Comparison of ENCODE assay signal across 8 cellular contexts in the genomic region with DNA sequence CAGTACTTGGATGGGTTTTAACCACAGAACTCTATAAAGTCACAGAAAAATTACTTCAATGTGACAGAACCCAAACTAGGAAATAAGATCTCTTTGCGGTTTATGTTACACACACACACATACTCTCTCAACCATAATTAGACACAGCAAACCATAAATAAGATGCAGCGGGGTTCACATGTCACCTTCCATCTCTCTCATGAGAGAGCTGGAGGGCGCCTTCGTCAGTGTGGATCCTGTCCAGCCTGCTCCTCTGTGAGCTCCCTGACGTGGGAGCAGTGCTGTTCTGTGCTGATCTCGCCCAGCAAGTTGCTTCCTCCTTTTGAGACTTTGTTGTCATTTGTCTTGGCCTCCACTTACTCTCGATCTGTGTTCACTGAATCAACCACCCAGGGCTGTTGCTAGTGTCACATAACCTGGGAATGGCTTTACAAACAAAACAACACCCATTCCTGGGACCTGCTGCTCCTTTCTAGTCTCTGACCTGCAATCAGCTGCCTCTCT.
DNase-seq lines count a peak whose midpoint lies in the region; ATAC-seq, FAIRE-seq and TF ChIP-seq lines count a peak whose summit lies in the region.

No MANE protein-coding gene starts in this region.

- DNase-seq in AG08395 (ENCODE audit: low spot score) (peak; percentile 57), GM18507 (ENCODE audit: extremely low spot score, insufficient read length, low read depth) (peak; percentile 17), UCSD-AML1 (lab: John Stamatoyannopoulos, UW; ENCODE audit: unreplicated experiment) (peak; percentile 46), prostate gland (ENCODE audit: low spot score) (peak; percentile 37), epidermal melanocyte (ENCODE audit: insufficient read length, low spot score) (no peak), ureter (ENCODE audit: low spot score) (no peak)
- DNase-seq in stimulated activated CD4-positive, alpha-beta T cell treated with anti-CD3 and anti-CD28 coated beads, Interleukin-12 subunit alpha, Interleukin-12 subunit beta, amount 100 ng/mL, for 4 hours = no peak

- H3K36me3 ChIP-seq in prostate gland = no peaks in the 10 kb centered on the region

- peak overlapping the region in 1 of 2 donors; percentile 1 for H3K27ac ChIP-seq in prostate gland

- peak; percentile 86 for ATAC-seq in HG03066 (IDR thresholded peaks at IDR 0.05; ENCODE audit: low read depth, unreplicated experiment)

- no peak overlapping the region for H3K4me3 ChIP-seq in prostate gland

- intact Hi-C loops in prostate gland (cut with DNase I) = no loop called here

- H3K4me1 ChIP-seq in prostate gland (replicated peaks) = no peaks in the 10 kb centered on the region

- no peak for TF ChIP-seq CTCF in prostate gland (IDR thresholded peaks at IDR 0.05)

- H3K27me3 ChIP-seq in prostate gland (replicated peaks; ENCODE audit: insufficient read depth) = no peaks in the 10 kb centered on the region

- H3K9me3 ChIP-seq in prostate gland = no peaks in the 10 kb centered on the region

- peak; percentile 60 for FAIRE-seq in GM18507 (lab: Jason Lieb, UNC)

- no peak for TF ChIP-seq POLR2A in prostate gland (IDR thresholded peaks at IDR 0.05)

- 14% methylated on average over 7 of the region's 7 CpGs for WGBS in prostate gland

Comparison
In these comparisons a context has a peak if more than half of its experiments do, and no peak if none do; other contexts are left out.
1. DNase-seq: peak in AG08395 (single experiment), GM18507 (single experiment), UCSD-AML1 (single experiment) and prostate gland (single experiment); none in epidermal melanocyte (single experiment), ureter (single experiment) and stimulated activated CD4-positive, alpha-beta T cell treated with anti-CD3 and anti-CD28 coated beads, Interleukin-12 subunit alpha, Interleukin-12 subunit beta, amount 100 ng/mL, for 4 hours (single experiment).